Comparison of ENCODE assay signal across 26 cellular contexts in the genomic region with DNA sequence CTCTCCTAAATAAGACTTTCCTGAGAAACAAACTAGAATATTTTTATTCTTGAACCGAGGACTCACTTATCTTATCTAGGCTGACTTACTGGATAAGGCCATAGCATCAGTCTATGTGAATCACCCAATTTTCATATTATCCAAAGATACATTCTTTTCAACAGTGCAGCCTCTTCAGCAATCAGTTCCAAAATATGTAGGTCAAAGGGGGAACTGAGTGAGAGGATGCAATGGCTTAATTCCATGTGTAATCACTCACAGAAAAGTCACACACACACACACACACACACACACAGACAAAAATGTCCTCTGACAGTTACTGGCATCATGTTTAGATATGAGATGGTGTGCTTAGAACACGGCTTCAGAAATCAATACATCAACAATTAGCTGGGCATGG. TPM values are rescaled to one million over a fixed set of nuclear protein-coding genes. Genes with fewer than 3 reads are reported as not detected.
"Had no signal": no experiment of that assay in that cellular context is flagged by ENCODE, and none has a peak within 500 bp of the region (broad histone marks: within the 10 kb centered on the region; RNA-seq: fewer than 3 reads in every experiment).

No MANE protein-coding gene starts in this region.

- H3K4me1 Mint-ChIP-seq: endodermal cell; immature natural killer cell; stimulated activated effector memory CD8-positive, alpha-beta T cell treated with anti-CD3 and anti-CD28 coated beads, Interleukin-12 subunit alpha, Interleukin-12 subunit beta, amount 100 ng/mL, for 72 hours had no signal

- DNase-seq: colonic mucosa; dermis blood vessel endothelial cell; effector CD4-positive, alpha-beta T cell; endodermal cell; erythroblast; foreskin keratinocyte; immature natural killer cell; kidney; left cardiac atrium; left ventricle myocardium inferior; mesenchymal stem cell; midbrain; occipital lobe; pancreas; right cardiac atrium; stimulated activated CD4-positive, alpha-beta T cell treated with anti-CD3 and anti-CD28 coated beads, Interleukin-4, amount 100 ng/mL, for 1 hour; stimulated activated CD8-positive, alpha-beta memory T cell treated with anti-CD3 and anti-CD28 coated beads, Interleukin-4, amount 100 ng/mL, for 48 hours; stimulated activated naive CD8-positive, alpha-beta T cell treated with anti-CD3 and anti-CD28 coated beads, Interleukin-15, Interleukin-2, amounts not matched to agents 100 U/mL and 50 U/mL, for 24 hours; uterus had no signal

- H3K4me3 Mint-ChIP-seq: endodermal cell; immature natural killer cell; natural killer cell treated with Interleukin-12 subunit alpha and Interleukin-12 subunit beta and Interleukin-15 and Interleukin-18, amount 100 ng/mL, for 72 hours; neural progenitor cell; stimulated activated effector memory CD8-positive, alpha-beta T cell treated with anti-CD3 and anti-CD28 coated beads, Interleukin-12 subunit alpha, Interleukin-12 subunit beta, amount 100 ng/mL, for 72 hours; type B pancreatic cell had no signal

- H3K27ac Mint-ChIP-seq: endodermal cell; immature natural killer cell; natural killer cell treated with Interleukin-12 subunit alpha and Interleukin-12 subunit beta and Interleukin-15 and Interleukin-18, amount 100 ng/mL, for 72 hours; neural progenitor cell; progenitor cell of endocrine pancreas; stimulated activated effector memory CD8-positive, alpha-beta T cell treated with anti-CD3 and anti-CD28 coated beads, Interleukin-12 subunit alpha, Interleukin-12 subunit beta, amount 100 ng/mL, for 72 hours; type B pancreatic cell had no signal

- FAIRE-seq: kidney, pancreas had no signal

- H3K36me3 Mint-ChIP-seq: immature natural killer cell; natural killer cell treated with Interleukin-12 subunit alpha and Interleukin-12 subunit beta and Interleukin-15 and Interleukin-18, amount 100 ng/mL, for 72 hours; neural progenitor cell; stimulated activated effector memory CD8-positive, alpha-beta T cell treated with anti-CD3 and anti-CD28 coated beads, Interleukin-12 subunit alpha, Interleukin-12 subunit beta, amount 100 ng/mL, for 72 hours; type B pancreatic cell had no signal

- H3K9me3 ChIP-seq: colonic mucosa, left ventricle myocardium inferior, pancreas, suprapubic skin, thyroid gland, uterus had no signal

- ATAC-seq: foreskin keratinocyte; left cardiac atrium; natural killer cell treated with Interleukin-12 subunit alpha and Interleukin-12 subunit beta and Interleukin-15 and Interleukin-18, amount 100 ng/mL, for 72 hours; pancreas; right cardiac atrium; stimulated activated effector memory CD8-positive, alpha-beta T cell treated with anti-CD3 and anti-CD28 coated beads, Interleukin-12 subunit alpha, Interleukin-12 subunit beta, amount 100 ng/mL, for 72 hours; stimulated activated naive CD8-positive, alpha-beta T cell treated with anti-CD3 and anti-CD28 coated beads, Interleukin-15, Interleukin-2, amounts not matched to agents 100 U/mL and 50 U/mL, for 24 hours had no signal

RNA-seq across cellular contexts. Expression of a gene that starts 31.5 kb away (rescaled TPM):
- total RNA-seq: natural killer cell treated with Interleukin-12 subunit alpha and Interleukin-12 subunit beta and Interleukin-15 and Interleukin-18, amount 100 ng/mL, for 72 hours had no signal
